ENCODE assay signal across 1 cellular context in genomic region chr5:56816546-56817081, GRCh38.
TF ChIP-seq lines count a peak whose summit lies in the region.

No MANE protein-coding gene starts in this region.

TF ChIP-seq in HepG2, 621 proteins besides CTCF, POLR2A, EP300 and RAD21 (continued from another document and continues in another):
- TF ChIP-seq, protein P1, sequence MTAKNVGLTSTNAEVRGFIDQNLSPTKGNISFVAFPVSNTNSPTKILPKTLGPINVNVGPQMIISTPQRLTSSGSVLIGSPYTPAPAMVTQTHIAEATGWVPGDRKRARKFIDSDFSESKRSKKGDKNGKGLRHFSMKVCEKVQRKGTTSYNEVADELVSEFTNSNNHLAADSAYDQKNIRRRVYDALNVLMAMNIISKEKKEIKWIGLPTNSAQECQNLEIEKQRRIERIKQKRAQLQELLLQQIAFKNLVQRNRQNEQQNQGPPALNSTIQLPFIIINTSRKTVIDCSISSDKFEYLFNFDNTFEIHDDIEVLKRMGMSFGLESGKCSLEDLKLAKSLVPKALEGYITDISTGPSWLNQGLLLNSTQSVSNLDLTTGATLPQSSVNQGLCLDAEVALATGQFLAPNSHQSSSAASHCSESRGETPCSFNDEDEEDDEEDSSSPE (CRISPR knock-in tag; IDR thresholded peaks at IDR 0.05) = no peak
- TF ChIP-seq ZFP37 (CRISPR knock-in tag; IDR thresholded peaks at IDR 0.05; ENCODE audit: borderline replicate concordance) (no peak), HDAC2 (CRISPR knock-in tag; IDR thresholded peaks at IDR 0.05) (peak; percentile 82), ZNF607 (CRISPR knock-in tag; IDR thresholded peaks at IDR 0.05; ENCODE audit: borderline replicate concordance) (peak; percentile 73; the same call in 1 of the 2 replicates), MEIS2 (CRISPR knock-in tag; IDR thresholded peaks at IDR 0.05) (no peak), AGO2 (optimal IDR thresholded peaks at IDR 0.05; ENCODE audit: low read depth, low read length) (peak; percentile 84), ISX (CRISPR knock-in tag; conservative IDR thresholded peaks at IDR 0.05) (no peak), ZNF770 (CRISPR knock-in tag; IDR thresholded peaks at IDR 0.05) (no peak), GATAD1 (CRISPR knock-in tag; IDR thresholded peaks at IDR 0.05) (peak; percentile 55; the same call in 1 of the 2 replicates), JUND (CRISPR knock-in tag; IDR thresholded peaks at IDR 0.05) (no peak), KDM6A (CRISPR knock-in tag; IDR thresholded peaks at IDR 0.05; ENCODE audit: low read depth) (no peak), HES4 (CRISPR knock-in tag; IDR thresholded peaks at IDR 0.05; ENCODE audit: borderline replicate concordance) (no peak), ZFP82 (CRISPR knock-in tag; IDR thresholded peaks at IDR 0.05; ENCODE audit: borderline replicate concordance) (no peak), TCF7 (IDR thresholded peaks at IDR 0.05; ENCODE audit: low read depth) (peak; percentile 72), RORA (CRISPR knock-in tag; IDR thresholded peaks at IDR 0.05) (no peak), ZNF816 (CRISPR knock-in tag; IDR thresholded peaks at IDR 0.05; ENCODE audit: borderline replicate concordance) (no peak), ZNF280B (CRISPR knock-in tag; IDR thresholded peaks at IDR 0.05; ENCODE audit: borderline replicate concordance) (no peak), ZNF256 (CRISPR knock-in tag; conservative IDR thresholded peaks at IDR 0.05) (no peak), KAT8 (CRISPR knock-in tag; IDR thresholded peaks at IDR 0.05) (peak; percentile 63; the same call in 1 of the 2 replicates), NR1H2 (CRISPR knock-in tag; IDR thresholded peaks at IDR 0.05; ENCODE audit: borderline replicate concordance, low read depth) (0 out of 2 replicates have a peak, but pooled peaks have one; percentile 27), ZNF691 (CRISPR knock-in tag; IDR thresholded peaks at IDR 0.05; ENCODE audit: borderline replicate concordance, low read depth) (peak; percentile 27; the same call in 1 of the 2 replicates), TBX2 (CRISPR knock-in tag; IDR thresholded peaks at IDR 0.05; ENCODE audit: borderline replicate concordance) (no peak), YY1 (IDR thresholded peaks at IDR 0.05; ENCODE audit: insufficient read depth, insufficient replicate concordance, low read depth, low read length) (peak; percentile 72), TMF1 (CRISPR knock-in tag; IDR thresholded peaks at IDR 0.05; ENCODE audit: low read depth) (no peak), SETDB1 (CRISPR knock-in tag; IDR thresholded peaks at IDR 0.05; ENCODE audit: borderline replicate concordance) (no peak), RXRB (CRISPR knock-in tag; IDR thresholded peaks at IDR 0.05; ENCODE audit: borderline replicate concordance) (peak; percentile 39; the same call in 1 of the 2 replicates), RFXANK (CRISPR knock-in tag; IDR thresholded peaks at IDR 0.05) (no peak), TBP (CRISPR knock-in tag; IDR thresholded peaks at IDR 0.05) (no peak), BORCS8-MEF2B (CRISPR knock-in tag; IDR thresholded peaks at IDR 0.05) (no peak), ZNF543 (CRISPR knock-in tag; IDR thresholded peaks at IDR 0.05) (0 out of 2 replicates have a peak, but pooled peaks have one; percentile 32), MYPOP (CRISPR knock-in tag; IDR thresholded peaks at IDR 0.05) (no peak), REXO4 (CRISPR knock-in tag; IDR thresholded peaks at IDR 0.05; ENCODE audit: borderline replicate concordance) (no peak), ZNF441 (CRISPR knock-in tag; IDR thresholded peaks at IDR 0.05; ENCODE audit: borderline replicate concordance) (peak; percentile 40; the same call in 1 of the 2 replicates), TEAD3 (CRISPR knock-in tag; optimal IDR thresholded peaks at IDR 0.05; ENCODE audit: borderline replicate concordance) (peak; percentile 70), HOXA3 (CRISPR knock-in tag; IDR thresholded peaks at IDR 0.05) (peak; percentile 59), KMT2A (CRISPR knock-in tag; IDR thresholded peaks at IDR 0.05) (peak; percentile 97), SOX6 (IDR thresholded peaks at IDR 0.05) (no peak), SOX6 (CRISPR knock-in tag; IDR thresholded peaks at IDR 0.05) (no peak), IRF2 (CRISPR knock-in tag; IDR thresholded peaks at IDR 0.05) (peak; percentile 66), NR2C2 (CRISPR knock-in tag; IDR thresholded peaks at IDR 0.05; ENCODE audit: borderline replicate concordance) (no peak), ZNF605 (CRISPR knock-in tag; IDR thresholded peaks at IDR 0.05) (no peak), ZBTB25 (CRISPR knock-in tag; IDR thresholded peaks at IDR 0.05) (no peak)
- TF ChIP-seq, protein P2, sequence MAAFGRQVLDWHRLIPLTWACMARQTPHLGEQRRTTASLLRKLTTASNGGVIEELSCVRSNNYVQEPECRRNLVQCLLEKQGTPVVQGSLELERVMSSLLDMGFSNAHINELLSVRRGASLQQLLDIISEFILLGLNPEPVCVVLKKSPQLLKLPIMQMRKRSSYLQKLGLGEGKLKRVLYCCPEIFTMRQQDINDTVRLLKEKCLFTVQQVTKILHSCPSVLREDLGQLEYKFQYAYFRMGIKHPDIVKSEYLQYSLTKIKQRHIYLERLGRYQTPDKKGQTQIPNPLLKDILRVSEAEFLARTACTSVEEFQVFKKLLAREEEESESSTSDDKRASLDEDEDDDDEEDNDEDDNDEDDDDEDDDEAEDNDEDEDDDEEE (CRISPR knock-in tag; IDR thresholded peaks at IDR 0.05) = no peak
- TF ChIP-seq, protein P3, sequence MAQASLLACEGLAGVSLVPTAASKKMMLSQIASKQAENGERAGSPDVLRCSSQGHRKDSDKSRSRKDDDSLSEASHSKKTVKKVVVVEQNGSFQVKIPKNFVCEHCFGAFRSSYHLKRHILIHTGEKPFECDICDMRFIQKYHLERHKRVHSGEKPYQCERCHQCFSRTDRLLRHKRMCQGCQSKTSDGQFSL (CRISPR knock-in tag; IDR thresholded peaks at IDR 0.05) = no peak
- TF ChIP-seq, protein P4, sequence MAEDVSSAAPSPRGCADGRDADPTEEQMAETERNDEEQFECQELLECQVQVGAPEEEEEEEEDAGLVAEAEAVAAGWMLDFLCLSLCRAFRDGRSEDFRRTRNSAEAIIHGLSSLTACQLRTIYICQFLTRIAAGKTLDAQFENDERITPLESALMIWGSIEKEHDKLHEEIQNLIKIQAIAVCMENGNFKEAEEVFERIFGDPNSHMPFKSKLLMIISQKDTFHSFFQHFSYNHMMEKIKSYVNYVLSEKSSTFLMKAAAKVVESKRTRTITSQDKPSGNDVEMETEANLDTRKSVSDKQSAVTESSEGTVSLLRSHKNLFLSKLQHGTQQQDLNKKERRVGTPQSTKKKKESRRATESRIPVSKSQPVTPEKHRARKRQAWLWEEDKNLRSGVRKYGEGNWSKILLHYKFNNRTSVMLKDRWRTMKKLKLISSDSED (CRISPR knock-in tag; IDR thresholded peaks at IDR 0.05) = no peak
- TF ChIP-seq, protein P5, sequence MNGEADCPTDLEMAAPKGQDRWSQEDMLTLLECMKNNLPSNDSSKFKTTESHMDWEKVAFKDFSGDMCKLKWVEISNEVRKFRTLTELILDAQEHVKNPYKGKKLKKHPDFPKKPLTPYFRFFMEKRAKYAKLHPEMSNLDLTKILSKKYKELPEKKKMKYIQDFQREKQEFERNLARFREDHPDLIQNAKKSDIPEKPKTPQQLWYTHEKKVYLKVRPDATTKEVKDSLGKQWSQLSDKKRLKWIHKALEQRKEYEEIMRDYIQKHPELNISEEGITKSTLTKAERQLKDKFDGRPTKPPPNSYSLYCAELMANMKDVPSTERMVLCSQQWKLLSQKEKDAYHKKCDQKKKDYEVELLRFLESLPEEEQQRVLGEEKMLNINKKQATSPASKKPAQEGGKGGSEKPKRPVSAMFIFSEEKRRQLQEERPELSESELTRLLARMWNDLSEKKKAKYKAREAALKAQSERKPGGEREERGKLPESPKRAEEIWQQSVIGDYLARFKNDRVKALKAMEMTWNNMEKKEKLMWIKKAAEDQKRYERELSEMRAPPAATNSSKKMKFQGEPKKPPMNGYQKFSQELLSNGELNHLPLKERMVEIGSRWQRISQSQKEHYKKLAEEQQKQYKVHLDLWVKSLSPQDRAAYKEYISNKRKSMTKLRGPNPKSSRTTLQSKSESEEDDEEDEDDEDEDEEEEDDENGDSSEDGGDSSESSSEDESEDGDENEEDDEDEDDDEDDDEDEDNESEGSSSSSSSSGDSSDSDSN (CRISPR knock-in tag; IDR thresholded peaks at IDR 0.05) = peak; percentile 95
- TF ChIP-seq, protein P6, sequence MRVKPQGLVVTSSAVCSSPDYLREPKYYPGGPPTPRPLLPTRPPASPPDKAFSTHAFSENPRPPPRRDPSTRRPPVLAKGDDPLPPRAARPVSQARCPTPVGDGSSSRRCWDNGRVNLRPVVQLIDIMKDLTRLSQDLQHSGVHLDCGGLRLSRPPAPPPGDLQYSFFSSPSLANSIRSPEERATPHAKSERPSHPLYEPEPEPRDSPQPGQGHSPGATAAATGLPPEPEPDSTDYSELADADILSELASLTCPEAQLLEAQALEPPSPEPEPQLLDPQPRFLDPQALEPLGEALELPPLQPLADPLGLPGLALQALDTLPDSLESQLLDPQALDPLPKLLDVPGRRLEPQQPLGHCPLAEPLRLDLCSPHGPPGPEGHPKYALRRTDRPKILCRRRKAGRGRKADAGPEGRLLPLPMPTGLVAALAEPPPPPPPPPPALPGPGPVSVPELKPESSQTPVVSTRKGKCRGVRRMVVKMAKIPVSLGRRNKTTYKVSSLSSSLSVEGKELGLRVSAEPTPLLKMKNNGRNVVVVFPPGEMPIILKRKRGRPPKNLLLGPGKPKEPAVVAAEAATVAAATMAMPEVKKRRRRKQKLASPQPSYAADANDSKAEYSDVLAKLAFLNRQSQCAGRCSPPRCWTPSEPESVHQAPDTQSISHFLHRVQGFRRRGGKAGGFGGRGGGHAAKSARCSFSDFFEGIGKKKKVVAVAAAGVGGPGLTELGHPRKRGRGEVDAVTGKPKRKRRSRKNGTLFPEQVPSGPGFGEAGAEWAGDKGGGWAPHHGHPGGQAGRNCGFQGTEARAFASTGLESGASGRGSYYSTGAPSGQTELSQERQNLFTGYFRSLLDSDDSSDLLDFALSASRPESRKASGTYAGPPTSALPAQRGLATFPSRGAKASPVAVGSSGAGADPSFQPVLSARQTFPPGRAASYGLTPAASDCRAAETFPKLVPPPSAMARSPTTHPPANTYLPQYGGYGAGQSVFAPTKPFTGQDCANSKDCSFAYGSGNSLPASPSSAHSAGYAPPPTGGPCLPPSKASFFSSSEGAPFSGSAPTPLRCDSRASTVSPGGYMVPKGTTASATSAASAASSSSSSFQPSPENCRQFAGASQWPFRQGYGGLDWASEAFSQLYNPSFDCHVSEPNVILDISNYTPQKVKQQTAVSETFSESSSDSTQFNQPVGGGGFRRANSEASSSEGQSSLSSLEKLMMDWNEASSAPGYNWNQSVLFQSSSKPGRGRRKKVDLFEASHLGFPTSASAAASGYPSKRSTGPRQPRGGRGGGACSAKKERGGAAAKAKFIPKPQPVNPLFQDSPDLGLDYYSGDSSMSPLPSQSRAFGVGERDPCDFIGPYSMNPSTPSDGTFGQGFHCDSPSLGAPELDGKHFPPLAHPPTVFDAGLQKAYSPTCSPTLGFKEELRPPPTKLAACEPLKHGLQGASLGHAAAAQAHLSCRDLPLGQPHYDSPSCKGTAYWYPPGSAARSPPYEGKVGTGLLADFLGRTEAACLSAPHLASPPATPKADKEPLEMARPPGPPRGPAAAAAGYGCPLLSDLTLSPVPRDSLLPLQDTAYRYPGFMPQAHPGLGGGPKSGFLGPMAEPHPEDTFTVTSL (CRISPR knock-in tag; IDR thresholded peaks at IDR 0.05; ENCODE audit: borderline replicate concordance) = peak; percentile 57; the same call in 1 of the 2 replicates
